ENCODE assay signal across 24 cellular contexts in the genomic region with DNA sequence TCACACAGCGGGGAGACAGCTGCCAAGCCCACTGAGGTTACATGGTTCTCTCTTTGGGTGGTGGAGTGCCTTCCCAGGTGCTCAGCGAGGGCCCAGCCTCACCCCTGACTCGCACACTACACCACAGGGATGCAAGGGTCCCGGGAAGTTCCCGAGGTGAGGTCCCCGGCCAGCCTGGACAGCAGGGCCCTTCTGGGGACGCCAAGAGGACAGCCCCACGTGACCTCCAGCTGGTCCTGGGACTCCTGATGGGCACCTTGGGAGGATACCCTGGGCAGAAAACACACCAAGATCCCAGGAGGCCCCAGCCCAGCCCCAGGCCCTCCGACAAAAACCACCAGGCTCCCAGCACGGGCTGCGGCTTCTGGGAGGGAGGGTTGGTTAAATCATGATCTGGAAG.
"Had no signal": no experiment of that assay in that cellular context is flagged by ENCODE, and none has a peak within 500 bp of the region (broad histone marks: within the 10 kb centered on the region; RNA-seq: fewer than 3 reads in every experiment).

No MANE protein-coding gene starts in this region.

- H3K9me3 Mint-ChIP-seq: activated B cell treated with CpG ODN at 0.5 μM for 24 hours; activated CD4-positive, alpha-beta T cell treated with anti-CD3 and anti-CD28 coated beads, Interleukin-2, amount 10 ng/mL, durations not matched to agents 24 days and 14 days; activated naive CD4-positive, alpha-beta T cell treated with anti-CD3 and anti-CD28 coated beads, Interleukin-2, amount 50 U/mL, for 24 hours; activated T-cell treated with anti-CD3 and anti-CD28 coated beads, Interleukin-2, amount 50 U/mL, for 24 hours; activated T-helper 1 cell treated with anti-CD3 and anti-CD28 coated beads, Interleukin-12 subunit alpha, Interleukin-12 subunit beta, Interleukin-2, Interleukin-4 antibody, amounts not matched to agents 30 ng/mL and 10 ng/mL and 1 ng/mL, durations not matched to agents 14 hours and 24 hours and 36 hours had no signal

- H3K36me3 Mint-ChIP-seq: activated CD8-positive, alpha-beta memory T cell treated with anti-CD3 and anti-CD28 coated beads, Interleukin-2, amount 10 ng/mL, durations not matched to agents 7 days and 5 days; activated naive CD4-positive, alpha-beta T cell treated with anti-CD3 and anti-CD28 coated beads, Interleukin-2, amount 50 U/mL, for 24 hours had no signal

- H3K4me1 Mint-ChIP-seq: activated B cell treated with CpG ODN at 0.5 μM for 24 hours; activated CD4-positive, alpha-beta T cell treated with anti-CD3 and anti-CD28 coated beads, Interleukin-2, amount 10 ng/mL, durations not matched to agents 24 days and 14 days; activated CD8-positive, alpha-beta memory T cell treated with anti-CD3 and anti-CD28 coated beads, Interleukin-2, amount 10 ng/mL, durations not matched to agents 7 days and 5 days; activated naive CD4-positive, alpha-beta T cell treated with anti-CD3 and anti-CD28 coated beads, Interleukin-2, amount 50 U/mL, for 24 hours; T-helper 17 cell had no signal

- H3K27ac Mint-ChIP-seq: activated B cell treated with CpG ODN at 0.5 μM for 24 hours; activated CD4-positive, alpha-beta T cell treated with anti-CD3 and anti-CD28 coated beads, Interleukin-2, amount 10 ng/mL, durations not matched to agents 24 days and 14 days; activated CD8-positive, alpha-beta memory T cell treated with anti-CD3 and anti-CD28 coated beads, Interleukin-2, amount 10 ng/mL, durations not matched to agents 7 days and 5 days; activated naive CD4-positive, alpha-beta T cell treated with anti-CD3 and anti-CD28 coated beads, Interleukin-2, amount 50 U/mL, for 24 hours; activated T-cell treated with anti-CD3 and anti-CD28 coated beads, Interleukin-2, amount 50 U/mL, for 24 hours; activated T-helper 1 cell treated with anti-CD3 and anti-CD28 coated beads, Interleukin-12 subunit alpha, Interleukin-12 subunit beta, Interleukin-2, Interleukin-4 antibody, amounts not matched to agents 30 ng/mL and 10 ng/mL and 1 ng/mL, durations not matched to agents 14 hours and 24 hours and 36 hours; T-helper 17 cell had no signal

- H3K4me3 Mint-ChIP-seq: activated B cell treated with CpG ODN at 0.5 μM for 24 hours; activated CD4-positive, alpha-beta T cell treated with anti-CD3 and anti-CD28 coated beads, Interleukin-2, amount 10 ng/mL, durations not matched to agents 24 days and 14 days; activated CD8-positive, alpha-beta memory T cell treated with anti-CD3 and anti-CD28 coated beads, Interleukin-2, amount 10 ng/mL, durations not matched to agents 7 days and 5 days; activated naive CD4-positive, alpha-beta T cell treated with anti-CD3 and anti-CD28 coated beads, Interleukin-2, amount 50 U/mL, for 24 hours; activated T-cell treated with anti-CD3 and anti-CD28 coated beads, Interleukin-2, amount 50 U/mL, for 24 hours; activated T-helper 1 cell treated with anti-CD3 and anti-CD28 coated beads, Interleukin-12 subunit alpha, Interleukin-12 subunit beta, Interleukin-2, Interleukin-4 antibody, amounts not matched to agents 30 ng/mL and 10 ng/mL and 1 ng/mL, durations not matched to agents 14 hours and 24 hours and 36 hours; T-helper 17 cell had no signal

- H3K9me3 ChIP-seq: MG63 had no signal

- H3K27me3 Mint-ChIP-seq: activated B cell treated with CpG ODN at 0.5 μM for 24 hours; activated CD4-positive, alpha-beta T cell treated with anti-CD3 and anti-CD28 coated beads, Interleukin-2, amount 10 ng/mL, durations not matched to agents 24 days and 14 days; activated CD8-positive, alpha-beta memory T cell treated with anti-CD3 and anti-CD28 coated beads, Interleukin-2, amount 10 ng/mL, durations not matched to agents 7 days and 5 days; activated naive CD4-positive, alpha-beta T cell treated with anti-CD3 and anti-CD28 coated beads, Interleukin-2, amount 50 U/mL, for 24 hours; activated T-cell treated with anti-CD3 and anti-CD28 coated beads, Interleukin-2, amount 50 U/mL, for 24 hours; T-helper 17 cell had no signal

- DNase-seq: activated B cell treated with CpG ODN at 0.5 μM for 24 hours; activated CD4-positive, alpha-beta T cell treated with anti-CD3 and anti-CD28 coated beads for 1 hour; activated CD4-positive, alpha-beta T cell treated with anti-CD3 and anti-CD28 coated beads, Interleukin-2, amount 10 ng/mL, durations not matched to agents 24 days and 14 days; activated CD4-positive, alpha-beta T cell treated with anti-CD3 and anti-CD28 coated beads, Interleukin-2, amount 50 U/mL, for 48 hours; activated CD8-positive, alpha-beta memory T cell treated with anti-CD3 and anti-CD28 coated beads, Interleukin-2, amount 10 ng/mL, durations not matched to agents 7 days and 5 days; activated effector memory CD4-positive, alpha-beta T cell treated with Interleukin-2 at 50 U/mL for 16 hours; activated naive CD4-positive, alpha-beta T cell; activated T-cell treated with anti-CD3 and anti-CD28 coated beads, Interleukin-2, amount 50 U/mL, for 24 hours; amygdala; brain microvascular endothelial cell; MG63; NCI-H1105 treated with DMSO at 0.1 percent for 48 hours; NCI-H146; NCI-H187 treated with DMSO at 0.1 percent for 48 hours; NCI-H2081 treated with DMSO at 0.1 percent for 48 hours; NCI-H446; NCI-H524; SIG-M5; T-helper 17 cell; T-helper 9 cell had no signal

- H3K4me3 ChIP-seq: cardiac muscle cell, MG63 had no signal

- H3K27me3 ChIP-seq: brain microvascular endothelial cell, cardiac muscle cell, MG63 had no signal

- ATAC-seq: activated CD8-positive, alpha-beta memory T cell treated with anti-CD3 and anti-CD28 coated beads, Interleukin-2, amount 10 ng/mL, durations not matched to agents 7 days and 5 days; T-helper 17 cell had no signal

- FAIRE-seq: TTC549 had no signal

- H3K36me3 ChIP-seq: cardiac muscle cell, MG63 had no signal

- H3K27ac ChIP-seq: brain microvascular endothelial cell, cardiac muscle cell had no signal
